16 cellular contexts compared by ENCODE assay signal in the genomic region with DNA sequence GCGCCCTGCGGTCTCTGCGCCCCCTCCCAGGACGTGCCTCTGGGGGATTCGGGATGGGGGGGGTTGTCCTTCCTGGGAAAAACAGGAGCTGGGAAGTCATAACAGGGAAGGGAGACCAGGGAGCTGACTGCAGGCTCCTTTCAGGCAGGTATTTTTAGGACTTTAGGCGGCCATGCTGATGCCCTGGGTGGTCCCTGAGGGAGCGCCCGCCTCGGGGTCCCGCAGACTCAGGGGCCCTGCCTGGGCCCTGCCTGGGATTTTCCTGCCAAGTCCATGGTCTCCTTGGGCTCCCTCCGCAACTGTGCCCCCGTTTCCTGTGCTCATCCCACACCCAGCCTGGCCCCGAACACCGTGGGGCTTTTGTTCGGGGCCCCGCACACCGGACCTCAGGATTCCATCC.
DNase-seq lines count a peak whose midpoint lies in the region; ATAC-seq and TF ChIP-seq lines count a peak whose summit lies in the region.
"Had no signal": no experiment of that assay in that cellular context is flagged by ENCODE, and none has a peak within 500 bp of the region (broad histone marks: within the 10 kb centered on the region; RNA-seq: fewer than 3 reads in every experiment).

No MANE protein-coding gene starts in this region.

- H3K27ac ChIP-seq in neuronal stem cell (replicated peaks; ENCODE audit: low read length): no peak overlapping the region

- H3K4me3 Mint-ChIP-seq in activated CD4-positive, alpha-beta T cell treated with anti-CD3 and anti-CD28 coated beads, Interleukin-2, amount 10 ng/mL, durations not matched to agents 7 days and 5 days: no peak overlapping the region
- peak overlapping the region; percentile 63 for H3K4me3 Mint-ChIP-seq in T-helper 17 cell

- POLR2A ChIA-PET in activated CD4-positive, alpha-beta T cell treated with anti-CD3 and anti-CD28 coated beads, Interleukin-2, amount 10 ng/mL, durations not matched to agents 7 days and 5 days (lab: Charles Lee): no interaction called here

- no peak overlapping the region for H3K18ac ChIP-seq in neuronal stem cell (ENCODE audit: low read length)

- H2BK5ac ChIP-seq in neuronal stem cell (ENCODE audit: low read length): no peak overlapping the region

- H3K36me3 Mint-ChIP-seq in activated CD4-positive, alpha-beta T cell treated with anti-CD3 and anti-CD28 coated beads, Interleukin-2, amount 10 ng/mL, durations not matched to agents 7 days and 5 days (ENCODE audit: low read depth): peaks cover 4% of the 10 kb centered on the region
- no peaks in the 10 kb centered on the region for H3K36me3 Mint-ChIP-seq in T-helper 17 cell (ENCODE audit: low read depth)

- peaks cover 1% of the 10 kb centered on the region for H3K27me3 Mint-ChIP-seq in activated CD4-positive, alpha-beta T cell treated with anti-CD3 and anti-CD28 coated beads, Interleukin-2, amount 10 ng/mL, durations not matched to agents 7 days and 5 days
- no peaks in the 10 kb centered on the region for H3K27me3 Mint-ChIP-seq in T-helper 17 cell

- H3K79me1 ChIP-seq in neuronal stem cell (ENCODE audit: low read depth, low read length): no peaks in the 10 kb centered on the region

- CTCF ChIA-PET in activated CD4-positive, alpha-beta T cell treated with anti-CD3 and anti-CD28 coated beads, Interleukin-2, amount 10 ng/mL, durations not matched to agents 7 days and 5 days (lab: Charles Lee): no interaction called here

- no peak overlapping the region for H4K91ac ChIP-seq in neuronal stem cell (ENCODE audit: low read depth, low read length, poor library complexity)

- H3K36me3 ChIP-seq in neuronal stem cell (replicated peaks in 1 of 2; ENCODE audit: control insufficient read depth in 2 of 2, insufficient read depth in 2 of 2, low read length in 2 of 2): no peaks in the 10 kb centered on the region
- H3K36me3 ChIP-seq: HAP-1 had no signal

- peaks cover 12% of the 10 kb centered on the region for H3K9me3 Mint-ChIP-seq in activated CD4-positive, alpha-beta T cell treated with anti-CD3 and anti-CD28 coated beads, Interleukin-2, amount 10 ng/mL, durations not matched to agents 7 days and 5 days

- H2AK5ac ChIP-seq in neuronal stem cell (ENCODE audit: low read depth, low read length): no peak overlapping the region

- H3K9me3 ChIP-seq in T-helper 17 cell (ENCODE audit: control insufficient read depth, low read length, poor library complexity, severe bottlenecking) (no peaks in the 10 kb centered on the region), neuronal stem cell (replicated peaks in 1 of 2; ENCODE audit: control insufficient read depth in 2 of 2, insufficient read depth in 1 of 2, low read depth in 1 of 2, low read length in 2 of 2) (no peaks in the 10 kb centered on the region)
- H3K9me3 ChIP-seq: HAP-1 had no signal

- peak overlapping the region; percentile 1 for H3K23ac ChIP-seq in neuronal stem cell (ENCODE audit: low read depth, low read length, poor library complexity)

- H3K9ac ChIP-seq in neuronal stem cell (ENCODE audit: low read depth, low read length, poor library complexity): no peak overlapping the region

- H3K27me3 ChIP-seq in neuronal stem cell (ENCODE audit: control insufficient read depth in 3 of 3, insufficient read depth in 3 of 3, low read depth in 1 of 3, low read length in 3 of 3): no peaks in the 10 kb centered on the region

- no peak overlapping the region for H2AFZ ChIP-seq in neuronal stem cell (ENCODE audit: low read length)

- H3K4me3 ChIP-seq in neuronal stem cell (ENCODE audit: low read length in 2 of 2): no peak overlapping the region
- H3K4me3 ChIP-seq: HAP-1 had no signal

- no peak for DNase-seq in activated CD4-positive, alpha-beta T cell treated with anti-CD3 and anti-CD28 coated beads, Interleukin-2, amount 10 ng/mL, durations not matched to agents 7 days and 5 days
- DNase-seq in activated CD4-positive, alpha-beta T cell treated with anti-CD3 and anti-CD28 coated beads for 48 hours: no peak
- DNase-seq in GM13976 (ENCODE audit: low spot score) (peak; percentile 11), T-helper 17 cell (no peak), neuronal stem cell (ENCODE audit: low spot score) (no peak), NCI-H524 treated with DMSO at 0.1 percent for 48 hours (lab: John Stamatoyannopoulos, UW) (no peak)
- DNase-seq: 8988T, NCI-H1105, NCI-H2081 treated with DMSO at 0.1 percent for 48 hours, NCI-H510A treated with DMSO at 0.1 percent for 48 hours, NCI-H82, OCI-M1, SIG-M5 had no signal

- no peak overlapping the region for H3K4ac ChIP-seq in neuronal stem cell (ENCODE audit: low read length)

- no peak for ATAC-seq in T-helper 17 cell
- no peak for ATAC-seq in GM21737 (IDR thresholded peaks at IDR 0.05; ENCODE audit: unreplicated experiment)
- no peak for ATAC-seq in HG02588 (IDR thresholded peaks at IDR 0.05; ENCODE audit: unreplicated experiment)

- peaks cover 2% of the 10 kb centered on the region for H3K4me1 Mint-ChIP-seq in activated CD4-positive, alpha-beta T cell treated with anti-CD3 and anti-CD28 coated beads, Interleukin-2, amount 10 ng/mL, durations not matched to agents 7 days and 5 days
- H3K4me1 Mint-ChIP-seq in T-helper 17 cell: peaks cover 6% of the 10 kb centered on the region

- in situ Hi-C loops in GM13976 (cut with MboI; ENCODE audit: low sequenced_read_pairs, unreplicated experiment): no loop called here

- no peak overlapping the region for H4K8ac ChIP-seq in neuronal stem cell (ENCODE audit: low read depth, low read length)

- peak overlapping the region; percentile 19 for H3K27ac Mint-ChIP-seq in activated CD4-positive, alpha-beta T cell treated with anti-CD3 and anti-CD28 coated beads, Interleukin-2, amount 10 ng/mL, durations not matched to agents 7 days and 5 days
- H3K27ac Mint-ChIP-seq in T-helper 17 cell: peak overlapping the region; percentile 8

- peaks cover 0 to 7% of the 10 kb centered on the region in 2 donors for H3K4me1 ChIP-seq in neuronal stem cell (ENCODE audit: control insufficient read depth in 2 of 2, insufficient read depth in 1 of 2, low read depth in 1 of 2, low read length in 2 of 2)
- H3K4me1 ChIP-seq: HAP-1 had no signal

- H2BK15ac ChIP-seq in neuronal stem cell (ENCODE audit: low read length): no peak overlapping the region

- TF ChIP-seq CTCF in GM13976 (IDR thresholded peaks at IDR 0.05; ENCODE audit: borderline replicate concordance, control extremely low read depth, extremely low read depth, insufficient read depth, missing control alignments): no peak

- WGBS in neuronal stem cell (ENCODE audit: extremely low coverage in 2 of 2, insufficient read length in 2 of 2, insufficient replicate concordance in 1 of 2), 2 donors: no CpG with 5 or more reads among the region's 17 CpGs

- no peak overlapping the region for H2BK120ac ChIP-seq in neuronal stem cell (ENCODE audit: low read depth, low read length)

- no peak overlapping the region for H3K4me2 ChIP-seq in neuronal stem cell (ENCODE audit: insufficient read depth, low read length, poor library complexity, severe bottlenecking)

- H3K14ac ChIP-seq in neuronal stem cell (ENCODE audit: low read length): no peak overlapping the region

- H2BK12ac ChIP-seq in neuronal stem cell (ENCODE audit: low read length): no peak overlapping the region
